1 cellular context compared by ENCODE assay signal in genomic region chr1:215617979-215618378, GRCh38.
TF ChIP-seq lines count a peak whose summit lies in the region.

No MANE protein-coding gene starts in this region.

TF ChIP-seq in IMR-90, 13 proteins besides CTCF, POLR2A, EP300 and RAD21 (continued from another document):
- no peak for TF ChIP-seq BHLHE40 (IDR thresholded peaks at IDR 0.05; ENCODE audit: low read depth, low read length)
- TF ChIP-seq, protein P1, sequence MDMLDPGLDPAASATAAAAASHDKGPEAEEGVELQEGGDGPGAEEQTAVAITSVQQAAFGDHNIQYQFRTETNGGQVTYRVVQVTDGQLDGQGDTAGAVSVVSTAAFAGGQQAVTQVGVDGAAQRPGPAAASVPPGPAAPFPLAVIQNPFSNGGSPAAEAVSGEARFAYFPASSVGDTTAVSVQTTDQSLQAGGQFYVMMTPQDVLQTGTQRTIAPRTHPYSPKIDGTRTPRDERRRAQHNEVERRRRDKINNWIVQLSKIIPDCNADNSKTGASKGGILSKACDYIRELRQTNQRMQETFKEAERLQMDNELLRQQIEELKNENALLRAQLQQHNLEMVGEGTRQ (IDR thresholded peaks at IDR 0.05; ENCODE audit: low read depth, low read length): no peak
- TF ChIP-seq RFX5 (IDR thresholded peaks at IDR 0.05; ENCODE audit: low read depth, low read length): no peak
- no peak for TF ChIP-seq MXI1 (IDR thresholded peaks at IDR 0.05; ENCODE audit: borderline replicate concordance, low read depth, low read length)
- no peak for TF ChIP-seq MAZ (IDR thresholded peaks at IDR 0.05; ENCODE audit: borderline replicate concordance, low read depth, low read length)
- TF ChIP-seq RCOR1 (IDR thresholded peaks at IDR 0.05; ENCODE audit: insufficient replicate concordance, low read length): no peak
- TF ChIP-seq FOS (IDR thresholded peaks at IDR 0.05; ENCODE audit: low read depth, low read length): no peak
- no peak for TF ChIP-seq CEBPB (IDR thresholded peaks at IDR 0.05; ENCODE audit: low read depth, low read length)
- TF ChIP-seq NFE2L2 (IDR thresholded peaks at IDR 0.05; ENCODE audit: low read depth, low read length): no peak
TF ChIP-seq in IMR-90: peak in this region for 0.
